12 cellular contexts compared by ENCODE assay signal in the genomic region with DNA sequence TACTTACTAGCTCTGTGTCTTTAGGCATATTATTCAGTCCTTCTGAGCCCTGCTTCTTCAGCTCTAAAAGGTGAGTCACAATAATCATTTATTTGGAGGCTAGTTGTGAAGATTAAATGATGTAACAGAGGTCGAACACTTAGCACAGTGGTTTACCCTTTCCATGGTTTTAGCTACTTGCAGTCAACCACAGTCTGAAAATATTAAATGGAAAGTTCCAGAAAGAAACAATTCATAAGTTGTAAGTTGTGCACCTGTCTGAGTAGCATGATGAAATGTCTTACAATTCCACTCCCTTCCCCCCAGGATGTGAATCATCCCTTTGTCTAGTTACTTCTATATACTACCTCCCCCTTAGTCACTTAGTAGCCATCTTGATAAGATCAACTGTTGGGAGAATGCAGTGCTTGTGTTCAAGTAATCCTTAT.
DNase-seq lines count a peak whose midpoint lies in the region; ATAC-seq, FAIRE-seq and TF ChIP-seq lines count a peak whose summit lies in the region.
"Had no signal": no experiment of that assay in that cellular context is flagged by ENCODE, and none has a peak within 500 bp of the region (broad histone marks: within the 10 kb centered on the region; RNA-seq: fewer than 3 reads in every experiment).

No MANE protein-coding gene starts in this region.

- in situ Hi-C loops in astrocyte of the spinal cord (cut with HindIII; ENCODE audit: low sequenced_read_pairs) = no loop called here

- no peak overlapping the region for H3K27ac ChIP-seq in GM23338 (ENCODE audit: low read depth)

- no peak for ATAC-seq in GM23338

- H3K27ac Mint-ChIP-seq in GM23338 = peak overlapping the region; percentile 39; the same call in 1 of the 2 replicates
- H3K27ac Mint-ChIP-seq: activated naive CD4-positive, alpha-beta T cell treated with anti-CD3 and anti-CD28 coated beads, Interleukin-2, amount 50 U/mL, for 24 hours; immature natural killer cell; nephron had no signal

- no peak overlapping the region for H3K4me2 ChIP-seq in GM23338

- no peak for TF ChIP-seq POLR2A in NB4 (IDR thresholded peaks at IDR 0.05; ENCODE audit: extremely low read depth, insufficient read length)

- H3K4me1 ChIP-seq in GM23338 (ENCODE audit: insufficient read depth) = peaks cover 8% of the 10 kb centered on the region

- no peak for TF ChIP-seq CTCF in GM23338 (conservative IDR thresholded peaks at IDR 0.05; ENCODE audit: low read depth in 2 of 2)
- TF ChIP-seq CTCF in NB4 (IDR thresholded peaks at IDR 0.05; ENCODE audit: low read depth, low read length) = no peak
- no peak for TF ChIP-seq CTCF in astrocyte of the spinal cord (IDR thresholded peaks at IDR 0.05; ENCODE audit: low read depth, low read length)

- FAIRE-seq in HTR-8/SVneo (lab: Jason Lieb, UNC) = no peak

- no peaks in the 10 kb centered on the region for H3K79me2 ChIP-seq in GM23338 (replicated peaks; ENCODE audit: insufficient read depth)

- no peaks in the 10 kb centered on the region for H3K9me3 Mint-ChIP-seq in GM23338
- H3K9me3 Mint-ChIP-seq: activated naive CD4-positive, alpha-beta T cell treated with anti-CD3 and anti-CD28 coated beads, Interleukin-2, amount 50 U/mL, for 24 hours; nephron had no signal

- no peaks in the 10 kb centered on the region for H3F3A ChIP-seq in GM23338 (replicated peaks; ENCODE audit: low read depth)

- no peak overlapping the region for H3K4me3 ChIP-seq in GM23338
- H3K4me3 ChIP-seq in NB4 (ENCODE audit: low read depth, low read length) = no peak overlapping the region
- no peak overlapping the region for H3K4me3 ChIP-seq in astrocyte of the spinal cord (ENCODE audit: low read depth, low read length)
- H3K4me3 ChIP-seq: MG63 had no signal

- H3K9me2 ChIP-seq in GM23338 (ENCODE audit: insufficient read depth) = no peaks in the 10 kb centered on the region

- DNase-seq in GM23338 (ENCODE audit: low spot score) (no peak), NB4 (ENCODE audit: low read depth) (peak; percentile 49), astrocyte of the spinal cord (ENCODE audit: low read depth, low spot score) (peak; percentile 94), non-pigmented ciliary epithelial cell (ENCODE audit: low read depth) (peak; percentile 92), HTR-8/SVneo (ENCODE audit: insufficient read length, low spot score) (no peak), SIG-M5 (lab: John Stamatoyannopoulos, UW) (no peak), SKM-1 (lab: John Stamatoyannopoulos, UW; ENCODE audit: unreplicated experiment) (no peak)
- DNase-seq: immature natural killer cell; MG63; NK-92 treated with Interleukin-12 subunit alpha and Interleukin-12 subunit beta, amount 100 ng/mL, for 24 hours had no signal

- H4K20me1 ChIP-seq in GM23338 (replicated peaks; ENCODE audit: insufficient read depth) = no peaks in the 10 kb centered on the region

- H3K36me3 ChIP-seq in GM23338 (ENCODE audit: insufficient read depth) = no peaks in the 10 kb centered on the region
- H3K36me3 ChIP-seq: MG63 had no signal

- peaks cover under 1% of the 10 kb centered on the region for H3K4me1 Mint-ChIP-seq in GM23338
- H3K4me1 Mint-ChIP-seq: activated naive CD4-positive, alpha-beta T cell treated with anti-CD3 and anti-CD28 coated beads, Interleukin-2, amount 50 U/mL, for 24 hours; immature natural killer cell had no signal

- no peaks in the 10 kb centered on the region for H3K27me3 ChIP-seq in GM23338 (ENCODE audit: insufficient read depth)
- H3K27me3 ChIP-seq: MG63 had no signal

- no peaks in the 10 kb centered on the region for H3K27me3 Mint-ChIP-seq in GM23338 (ENCODE audit: insufficient read depth, low read depth, poor library complexity)
- H3K27me3 Mint-ChIP-seq: activated naive CD4-positive, alpha-beta T cell treated with anti-CD3 and anti-CD28 coated beads, Interleukin-2, amount 50 U/mL, for 24 hours had no signal

- no peak overlapping the region for H3K4me3 Mint-ChIP-seq in GM23338
- H3K4me3 Mint-ChIP-seq: activated naive CD4-positive, alpha-beta T cell treated with anti-CD3 and anti-CD28 coated beads, Interleukin-2, amount 50 U/mL, for 24 hours; immature natural killer cell; nephron had no signal

- H2AFZ ChIP-seq in GM23338 = no peak overlapping the region

- no peaks in the 10 kb centered on the region for H3K36me3 Mint-ChIP-seq in GM23338 (ENCODE audit: low read depth)
- H3K36me3 Mint-ChIP-seq: activated naive CD4-positive, alpha-beta T cell treated with anti-CD3 and anti-CD28 coated beads, Interleukin-2, amount 50 U/mL, for 24 hours; immature natural killer cell had no signal

TF ChIP-seq in GM23338, 12 proteins besides CTCF, POLR2A, EP300 and RAD21:
- TF ChIP-seq CREB1 (CRISPR knock-in tag; IDR thresholded peaks at IDR 0.05; ENCODE audit: low read depth) (no peak), JUNB (IDR thresholded peaks at IDR 0.05; ENCODE audit: unreplicated experiment) (no peak), POLR2AphosphoS5 (IDR thresholded peaks at IDR 0.05; ENCODE audit: low read depth) (no peak), STAT1 (IDR thresholded peaks at IDR 0.05; ENCODE audit: unreplicated experiment) (no peak)
- TF ChIP-seq, protein P1, sequence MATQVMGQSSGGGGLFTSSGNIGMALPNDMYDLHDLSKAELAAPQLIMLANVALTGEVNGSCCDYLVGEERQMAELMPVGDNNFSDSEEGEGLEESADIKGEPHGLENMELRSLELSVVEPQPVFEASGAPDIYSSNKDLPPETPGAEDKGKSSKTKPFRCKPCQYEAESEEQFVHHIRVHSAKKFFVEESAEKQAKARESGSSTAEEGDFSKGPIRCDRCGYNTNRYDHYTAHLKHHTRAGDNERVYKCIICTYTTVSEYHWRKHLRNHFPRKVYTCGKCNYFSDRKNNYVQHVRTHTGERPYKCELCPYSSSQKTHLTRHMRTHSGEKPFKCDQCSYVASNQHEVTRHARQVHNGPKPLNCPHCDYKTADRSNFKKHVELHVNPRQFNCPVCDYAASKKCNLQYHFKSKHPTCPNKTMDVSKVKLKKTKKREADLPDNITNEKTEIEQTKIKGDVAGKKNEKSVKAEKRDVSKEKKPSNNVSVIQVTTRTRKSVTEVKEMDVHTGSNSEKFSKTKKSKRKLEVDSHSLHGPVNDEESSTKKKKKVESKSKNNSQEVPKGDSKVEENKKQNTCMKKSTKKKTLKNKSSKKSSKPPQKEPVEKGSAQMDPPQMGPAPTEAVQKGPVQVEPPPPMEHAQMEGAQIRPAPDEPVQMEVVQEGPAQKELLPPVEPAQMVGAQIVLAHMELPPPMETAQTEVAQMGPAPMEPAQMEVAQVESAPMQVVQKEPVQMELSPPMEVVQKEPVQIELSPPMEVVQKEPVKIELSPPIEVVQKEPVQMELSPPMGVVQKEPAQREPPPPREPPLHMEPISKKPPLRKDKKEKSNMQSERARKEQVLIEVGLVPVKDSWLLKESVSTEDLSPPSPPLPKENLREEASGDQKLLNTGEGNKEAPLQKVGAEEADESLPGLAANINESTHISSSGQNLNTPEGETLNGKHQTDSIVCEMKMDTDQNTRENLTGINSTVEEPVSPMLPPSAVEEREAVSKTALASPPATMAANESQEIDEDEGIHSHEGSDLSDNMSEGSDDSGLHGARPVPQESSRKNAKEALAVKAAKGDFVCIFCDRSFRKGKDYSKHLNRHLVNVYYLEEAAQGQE (IDR thresholded peaks at IDR 0.05; ENCODE audit: unreplicated experiment) = no peak
- TF ChIP-seq, protein P2, sequence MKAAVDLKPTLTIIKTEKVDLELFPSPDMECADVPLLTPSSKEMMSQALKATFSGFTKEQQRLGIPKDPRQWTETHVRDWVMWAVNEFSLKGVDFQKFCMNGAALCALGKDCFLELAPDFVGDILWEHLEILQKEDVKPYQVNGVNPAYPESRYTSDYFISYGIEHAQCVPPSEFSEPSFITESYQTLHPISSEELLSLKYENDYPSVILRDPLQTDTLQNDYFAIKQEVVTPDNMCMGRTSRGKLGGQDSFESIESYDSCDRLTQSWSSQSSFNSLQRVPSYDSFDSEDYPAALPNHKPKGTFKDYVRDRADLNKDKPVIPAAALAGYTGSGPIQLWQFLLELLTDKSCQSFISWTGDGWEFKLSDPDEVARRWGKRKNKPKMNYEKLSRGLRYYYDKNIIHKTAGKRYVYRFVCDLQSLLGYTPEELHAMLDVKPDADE (IDR thresholded peaks at IDR 0.05) = no peak

Comparison
In these comparisons a context has a peak if more than half of its experiments do, and no peak if none do; other contexts are left out.
1. DNase-seq: peak in NB4 (single experiment), astrocyte of the spinal cord (single experiment) and non-pigmented ciliary epithelial cell (single experiment); none in GM23338 (single experiment), HTR-8/SVneo (single experiment), SIG-M5 (single experiment) and SKM-1 (single experiment).